6 cellular contexts compared by ENCODE assay signal in genomic region chr6:27023664-27024063, GRCh38.
"Had no signal": no experiment of that assay in that cellular context is flagged by ENCODE, and none has a peak within 500 bp of the region (broad histone marks: within the 10 kb centered on the region; RNA-seq: fewer than 3 reads in every experiment).

No MANE protein-coding gene starts in this region.

- H3K4me2 ChIP-seq: GM23338 had no signal

- DNase-seq: H9, HCEC 1CT had no signal

- H3K4me3 ChIP-seq: GM23338 had no signal

- ATAC-seq: GM23338 had no signal

- H2AFZ ChIP-seq: GM23338 had no signal

- FAIRE-seq: H1, H54, HTR-8/SVneo had no signal
